In the genomic region with DNA sequence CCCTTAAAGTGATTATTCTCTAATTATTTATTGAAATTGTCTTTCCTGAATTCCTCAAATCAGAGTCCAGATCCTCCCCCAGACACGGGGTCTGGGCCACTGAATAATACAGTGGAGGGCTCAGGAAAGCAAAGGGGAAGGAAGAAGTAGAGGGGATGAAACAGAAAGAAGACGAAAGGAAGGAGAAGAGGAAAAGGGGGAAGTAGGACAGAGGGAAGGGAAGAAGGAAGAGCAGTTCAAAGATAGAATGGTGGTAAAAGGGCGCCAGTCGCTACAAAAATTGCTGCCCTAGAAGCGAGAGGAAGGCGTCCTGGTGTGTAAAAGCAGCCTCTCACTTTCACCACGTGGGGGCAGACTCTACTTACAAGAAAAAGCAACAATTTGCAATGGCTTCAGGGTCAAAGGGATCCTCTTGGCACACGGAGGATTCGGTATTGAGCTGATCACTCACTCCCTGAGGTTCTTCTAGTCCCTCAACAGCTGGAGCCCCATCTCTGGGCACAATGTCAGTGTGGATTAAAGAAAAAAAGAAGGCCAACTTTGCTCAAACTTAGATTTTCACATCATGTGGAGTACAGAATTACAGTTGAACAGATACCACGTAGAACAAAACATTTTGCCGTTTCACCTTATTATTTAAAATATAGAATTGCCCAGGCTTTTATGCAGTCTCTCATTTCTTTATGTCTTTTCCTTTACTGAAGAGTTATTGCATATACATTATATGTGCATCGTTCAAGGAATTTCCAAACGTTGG, we compare ENCODE assay signal across 8 cellular contexts. TPM values are rescaled to one million over a fixed set of nuclear protein-coding genes. Genes with fewer than 3 reads are reported as not detected.
DNase-seq lines count a peak whose midpoint lies in the region; ATAC-seq and TF ChIP-seq lines count a peak whose summit lies in the region.

No MANE protein-coding gene starts in this region.

- TF ChIP-seq CTCF in lower lobe of right lung (IDR thresholded peaks at IDR 0.05) = peak; percentile 83

- no peaks in the 10 kb centered on the region for H3K27me3 ChIP-seq in lower lobe of right lung (ENCODE audit: low read depth)

- H3K27ac ChIP-seq in lower lobe of right lung = no peak overlapping the region

- peaks cover 18% of the 10 kb centered on the region for H3K4me1 ChIP-seq in lower lobe of right lung

- peak; percentile 62 for ATAC-seq in GM18502 (IDR thresholded peaks at IDR 0.05; ENCODE audit: poor library complexity, unreplicated experiment)
- ATAC-seq in HG03460 (IDR thresholded peaks at IDR 0.05; ENCODE audit: unreplicated experiment) = peak; percentile 61
- ATAC-seq in lower lobe of right lung = peak; percentile 76 to 83

- H3K4me3 ChIP-seq in lower lobe of right lung = no peak overlapping the region

- intact Hi-C loops in lower lobe of right lung (cut with DNase I) = loop anchor here (5.0 to 10.0 kb wide), 3 partner anchors 125 to 595 kb away; no protein-coding TSS in a partner anchor

- no peaks in the 10 kb centered on the region for H3K36me3 ChIP-seq in lower lobe of right lung

- DNase-seq in 8988T = peak; percentile 8
- DNase-seq in NCI-H526 (lab: John Stamatoyannopoulos, UW) = peak; percentile 75 to 89
- DNase-seq in activated CD4-positive, alpha-beta T cell treated with anti-CD3 and anti-CD28 coated beads, Interleukin-2, amount 50 U/mL, for 1 hour = peak; percentile 59
- DNase-seq in dedifferentiated amniotic fluid mesenchymal stem cell (ENCODE audit: extremely low spot score) = peak; percentile 66
- DNase-seq in lower lobe of right lung = peak; percentile 49
- DNase-seq in stimulated activated CD8-positive, alpha-beta memory T cell treated with anti-CD3 and anti-CD28 coated beads, Interleukin-12 subunit alpha, Interleukin-12 subunit beta, amount 100 ng/mL, for 24 hours (ENCODE audit: extremely low read depth) = peak; percentile 11

- no peaks in the 10 kb centered on the region for H3K9me3 ChIP-seq in lower lobe of right lung

RNA-seq across cellular contexts. Expression of a gene that starts 31.4 kb away (rescaled TPM):
- not detected for total RNA-seq in lower lobe of right lung

Comparison
In these comparisons a context has a peak if more than half of its experiments do, and no peak if none do; other contexts are left out.
1. DNase-seq: peak in every context shown above with its lines; median percentile 82 in NCI-H526; 66 in dedifferentiated amniotic fluid mesenchymal stem cell; 59 in activated CD4-positive, alpha-beta T cell treated with anti-CD3 and anti-CD28 coated beads, Interleukin-2, amount 50 U/mL, for 1 hour; 49 in lower lobe of right lung; 11 in stimulated activated CD8-positive, alpha-beta memory T cell treated with anti-CD3 and anti-CD28 coated beads, Interleukin-12 subunit alpha, Interleukin-12 subunit beta, amount 100 ng/mL, for 24 hours; 8 in 8988T.